In the genomic region with DNA sequence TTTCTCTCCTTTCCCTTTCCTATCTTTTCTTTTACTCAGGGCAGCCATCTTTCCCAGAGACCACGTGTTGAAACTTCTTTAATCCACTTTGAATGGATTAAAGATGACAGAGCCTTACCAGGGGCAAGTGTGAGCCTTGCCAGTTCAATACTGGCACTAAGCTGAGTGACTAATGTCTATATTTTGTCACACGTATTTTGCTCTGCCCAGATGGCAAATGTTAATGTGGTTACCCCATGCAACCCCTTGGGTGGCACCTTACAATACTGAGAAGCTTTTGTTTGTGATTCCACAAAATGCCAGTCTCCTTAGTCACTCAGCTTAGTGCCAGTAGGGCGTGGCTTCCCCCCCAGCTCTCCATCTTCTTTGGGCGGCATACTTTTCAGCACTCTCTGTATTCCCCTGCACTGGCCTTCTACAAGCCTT, we compare ENCODE assay signal across 13 cellular contexts. TPM values are rescaled to one million over a fixed set of nuclear protein-coding genes. Genes with fewer than 3 reads are reported as not detected.
DNase-seq lines count a peak whose midpoint lies in the region; ATAC-seq, FAIRE-seq and TF ChIP-seq lines count a peak whose summit lies in the region.
"Had no signal": no experiment of that assay in that cellular context is flagged by ENCODE, and none has a peak within 500 bp of the region (broad histone marks: within the 10 kb centered on the region; RNA-seq: fewer than 3 reads in every experiment).

No MANE protein-coding gene starts in this region.

- H3K27me3 ChIP-seq in MG63 = no peaks in the 10 kb centered on the region
- H3K27me3 ChIP-seq in astrocyte (ENCODE audit: insufficient read depth, low read length) = no peaks in the 10 kb centered on the region
- H3K27me3 ChIP-seq: BLaER1 had no signal

- no peaks in the 10 kb centered on the region for H3K9me3 Mint-ChIP-seq in astrocyte (ENCODE audit: unreplicated experiment)
- H3K9me3 Mint-ChIP-seq: IgD-negative memory B cell had no signal

- H3K4me3 ChIP-seq in MG63 (no peak overlapping the region), astrocyte (ENCODE audit: insufficient read depth, low read depth, low read length) (no peak overlapping the region), mucosa of descending colon (no peak overlapping the region)
- H3K4me3 ChIP-seq: BLaER1 had no signal

- H3K4me3 Mint-ChIP-seq in astrocyte (ENCODE audit: unreplicated experiment) = no peak overlapping the region
- H3K4me3 Mint-ChIP-seq: IgD-negative memory B cell had no signal

- DNase-seq in COLO829 (ENCODE audit: low spot score) (peak; percentile 88), MG63 (peak; percentile 58), astrocyte (ENCODE audit: low read depth) (peak; percentile 43), mucosa of descending colon (no peak), amygdala (lab: John Stamatoyannopoulos, UW) (no peak), RPMI8226 (no peak)
- DNase-seq: activated naive CD4-positive, alpha-beta T cell; mesenchymal stem cell; SIG-M5 had no signal

- no peak overlapping the region for H3K27ac ChIP-seq in astrocyte (ENCODE audit: low read depth, low read length)
- H3K27ac ChIP-seq: BLaER1 had no signal

- H3K4me1 Mint-ChIP-seq in astrocyte (ENCODE audit: low read depth, unreplicated experiment) = peaks cover 9% of the 10 kb centered on the region
- H3K4me1 Mint-ChIP-seq: IgD-negative memory B cell had no signal

- H3K36me3 Mint-ChIP-seq in astrocyte (ENCODE audit: low read depth, unreplicated experiment) = peaks cover 2% of the 10 kb centered on the region
- H3K36me3 Mint-ChIP-seq: IgD-negative memory B cell had no signal

- TF ChIP-seq CTCF in astrocyte (IDR thresholded peaks at IDR 0.05; ENCODE audit: insufficient read depth, low read depth, low read length) (no peak), mucosa of descending colon (IDR thresholded peaks at IDR 0.05) (no peak)

- FAIRE-seq in astrocyte (lab: Jason Lieb, UNC) = no peak

- no peaks in the 10 kb centered on the region for H3K79me2 ChIP-seq in astrocyte (ENCODE audit: insufficient read depth, low read length)

- no peaks in the 10 kb centered on the region; the same call in 1 of the 2 replicates for H3K36me3 ChIP-seq in MG63
- H3K36me3 ChIP-seq in astrocyte (ENCODE audit: insufficient read depth, low read length) = no peaks in the 10 kb centered on the region
- H3K36me3 ChIP-seq in mucosa of descending colon (ENCODE audit: low read depth) = no peaks in the 10 kb centered on the region
- H3K36me3 ChIP-seq: BLaER1 had no signal

- no peak overlapping the region for H3K9ac ChIP-seq in astrocyte (ENCODE audit: low read length)
- H3K9ac ChIP-seq: BLaER1 had no signal

- no peak overlapping the region for H3K4me2 ChIP-seq in astrocyte (ENCODE audit: low read length)
- H3K4me2 ChIP-seq: BLaER1 had no signal

- H4K20me1 ChIP-seq in astrocyte (ENCODE audit: insufficient read depth, low read length) = no peaks in the 10 kb centered on the region
- H4K20me1 ChIP-seq: BLaER1 had no signal

- H2AFZ ChIP-seq in astrocyte (ENCODE audit: low read depth, low read length) = peak overlapping the region; percentile 20

- ATAC-seq in mucosa of descending colon = peak; percentile 12
- ATAC-seq in HG03521 (IDR thresholded peaks at IDR 0.05; ENCODE audit: unreplicated experiment) = no peak
- ATAC-seq in GM21390 (IDR thresholded peaks at IDR 0.05; ENCODE audit: unreplicated experiment) = no peak

- H3K4me1 ChIP-seq in astrocyte (ENCODE audit: insufficient read depth, low read length) (peaks cover 18% of the 10 kb centered on the region), mucosa of descending colon (ENCODE audit: low read depth) (no peaks in the 10 kb centered on the region)

- intact Hi-C loops in mucosa of descending colon (cut with DNase I, micrococcal nuclease) = no loop called here

- H3K9me3 ChIP-seq in MG63 (no peaks in the 10 kb centered on the region), astrocyte (ENCODE audit: insufficient read depth, low read depth, low read length) (no peaks in the 10 kb centered on the region), mucosa of descending colon (no peaks in the 10 kb centered on the region)
- H3K9me3 ChIP-seq: BLaER1 had no signal

- H3K27me3 Mint-ChIP-seq in astrocyte (ENCODE audit: low read depth, unreplicated experiment) = no peaks in the 10 kb centered on the region

- H3K27ac Mint-ChIP-seq in astrocyte (ENCODE audit: unreplicated experiment) = peak overlapping the region; percentile 43
- H3K27ac Mint-ChIP-seq: IgD-negative memory B cell had no signal

RNA-seq across cellular contexts. Expression of a gene that starts 24.8 kb away (rescaled TPM):
- total RNA-seq in MG63 (2014; rRNA removed; shearing (Covaris generic); ENCODE audit: low replicate concordance) = 531 and 667 TPM in 2 replicates
- 447 and 637 TPM in 2 replicates for total RNA-seq in astrocyte
- total RNA-seq in mucosa of descending colon = 10 to 100 TPM; 12.8 to 69.3 (median 53.1) TPM

Comparison
In these comparisons a context has a peak if more than half of its experiments do, and no peak if none do; other contexts are left out.
1. DNase-seq: peak in COLO829 (single experiment), MG63 (single experiment) and astrocyte (single experiment); none in mucosa of descending colon (0 of 3), amygdala (0 of 56) and RPMI8226 (single experiment).